ENCODE assay signal across 2 cellular contexts in the genomic region with DNA sequence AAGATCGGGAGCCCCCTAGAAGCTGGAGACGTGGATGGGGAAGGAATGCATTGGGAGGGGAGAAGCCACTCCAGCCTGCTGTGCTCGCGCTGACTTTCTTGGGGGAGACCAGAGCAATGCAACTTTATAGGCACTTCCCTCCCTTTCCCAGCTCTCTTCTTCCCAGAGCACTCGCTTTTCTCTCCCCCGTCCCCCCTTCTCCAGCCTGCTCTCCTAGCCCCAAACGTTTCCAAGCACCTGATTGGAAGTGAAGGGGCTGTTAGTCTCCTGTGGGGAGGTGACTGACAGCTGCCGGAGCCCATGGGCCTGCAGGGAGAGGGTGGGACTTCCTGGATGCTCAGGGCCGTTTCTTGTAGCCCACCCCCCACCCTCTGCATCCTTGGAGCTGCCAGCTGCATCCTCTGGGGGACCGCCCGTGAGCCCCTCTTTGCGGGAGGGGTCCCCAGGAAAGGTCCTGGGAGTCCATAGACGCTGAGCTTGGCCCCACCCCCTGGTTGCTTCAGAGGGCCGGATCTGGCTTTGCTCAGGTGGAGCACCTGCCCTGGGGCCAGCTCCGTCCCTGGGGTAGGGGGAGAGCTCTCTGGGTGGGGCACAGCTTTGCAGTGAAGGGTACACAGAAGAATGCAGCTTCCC.
TF ChIP-seq lines count a peak whose summit lies in the region.

No MANE protein-coding gene starts in this region.

TF ChIP-seq in HEK293, 187 proteins besides CTCF, POLR2A, EP300 and RAD21 (continues in another document):
- no peak for TF ChIP-seq ZNF140 (tag by site-specific recombination; IDR thresholded peaks at IDR 0.05)
- no peak for TF ChIP-seq KLF16 (tag by site-specific recombination; IDR thresholded peaks at IDR 0.05)
- TF ChIP-seq, protein P1, sequence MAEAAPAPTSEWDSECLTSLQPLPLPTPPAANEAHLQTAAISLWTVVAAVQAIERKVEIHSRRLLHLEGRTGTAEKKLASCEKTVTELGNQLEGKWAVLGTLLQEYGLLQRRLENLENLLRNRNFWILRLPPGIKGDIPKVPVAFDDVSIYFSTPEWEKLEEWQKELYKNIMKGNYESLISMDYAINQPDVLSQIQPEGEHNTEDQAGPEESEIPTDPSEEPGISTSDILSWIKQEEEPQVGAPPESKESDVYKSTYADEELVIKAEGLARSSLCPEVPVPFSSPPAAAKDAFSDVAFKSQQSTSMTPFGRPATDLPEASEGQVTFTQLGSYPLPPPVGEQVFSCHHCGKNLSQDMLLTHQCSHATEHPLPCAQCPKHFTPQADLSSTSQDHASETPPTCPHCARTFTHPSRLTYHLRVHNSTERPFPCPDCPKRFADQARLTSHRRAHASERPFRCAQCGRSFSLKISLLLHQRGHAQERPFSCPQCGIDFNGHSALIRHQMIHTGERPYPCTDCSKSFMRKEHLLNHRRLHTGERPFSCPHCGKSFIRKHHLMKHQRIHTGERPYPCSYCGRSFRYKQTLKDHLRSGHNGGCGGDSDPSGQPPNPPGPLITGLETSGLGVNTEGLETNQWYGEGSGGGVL (tag by site-specific recombination; IDR thresholded peaks at IDR 0.05): peak; percentile 87
- no peak for TF ChIP-seq ZNF239 (tag by site-specific recombination; IDR thresholded peaks at IDR 0.05)
- no peak for TF ChIP-seq GLIS1 (tag by site-specific recombination; IDR thresholded peaks at IDR 0.05)
- TF ChIP-seq ZNF623 (tag by site-specific recombination; IDR thresholded peaks at IDR 0.05): no peak
- no peak for TF ChIP-seq ZNF624 (tag by site-specific recombination; IDR thresholded peaks at IDR 0.05)
- TF ChIP-seq ZNF248 (tag by site-specific recombination; IDR thresholded peaks at IDR 0.05): no peak
- peak; percentile 85 for TF ChIP-seq ZBTB17 (tag by site-specific recombination; IDR thresholded peaks at IDR 0.05)
- TF ChIP-seq ZNF335 (tag by site-specific recombination; conservative IDR thresholded peaks at IDR 0.05): no peak
- TF ChIP-seq, protein P2, sequence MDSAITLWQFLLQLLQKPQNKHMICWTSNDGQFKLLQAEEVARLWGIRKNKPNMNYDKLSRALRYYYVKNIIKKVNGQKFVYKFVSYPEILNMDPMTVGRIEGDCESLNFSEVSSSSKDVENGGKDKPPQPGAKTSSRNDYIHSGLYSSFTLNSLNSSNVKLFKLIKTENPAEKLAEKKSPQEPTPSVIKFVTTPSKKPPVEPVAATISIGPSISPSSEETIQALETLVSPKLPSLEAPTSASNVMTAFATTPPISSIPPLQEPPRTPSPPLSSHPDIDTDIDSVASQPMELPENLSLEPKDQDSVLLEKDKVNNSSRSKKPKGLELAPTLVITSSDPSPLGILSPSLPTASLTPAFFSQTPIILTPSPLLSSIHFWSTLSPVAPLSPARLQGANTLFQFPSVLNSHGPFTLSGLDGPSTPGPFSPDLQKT (IDR thresholded peaks at IDR 0.05; ENCODE audit: borderline replicate concordance, low read depth, low read length): no peak
- TF ChIP-seq ZNF155 (tag by site-specific recombination; IDR thresholded peaks at IDR 0.05): no peak
- no peak for TF ChIP-seq ZFP3 (tag by site-specific recombination; IDR thresholded peaks at IDR 0.05; ENCODE audit: low read depth)
- no peak for TF ChIP-seq ZNF391 (tag by site-specific recombination; IDR thresholded peaks at IDR 0.05; ENCODE audit: borderline replicate concordance, low read depth)
- TF ChIP-seq, protein P3, sequence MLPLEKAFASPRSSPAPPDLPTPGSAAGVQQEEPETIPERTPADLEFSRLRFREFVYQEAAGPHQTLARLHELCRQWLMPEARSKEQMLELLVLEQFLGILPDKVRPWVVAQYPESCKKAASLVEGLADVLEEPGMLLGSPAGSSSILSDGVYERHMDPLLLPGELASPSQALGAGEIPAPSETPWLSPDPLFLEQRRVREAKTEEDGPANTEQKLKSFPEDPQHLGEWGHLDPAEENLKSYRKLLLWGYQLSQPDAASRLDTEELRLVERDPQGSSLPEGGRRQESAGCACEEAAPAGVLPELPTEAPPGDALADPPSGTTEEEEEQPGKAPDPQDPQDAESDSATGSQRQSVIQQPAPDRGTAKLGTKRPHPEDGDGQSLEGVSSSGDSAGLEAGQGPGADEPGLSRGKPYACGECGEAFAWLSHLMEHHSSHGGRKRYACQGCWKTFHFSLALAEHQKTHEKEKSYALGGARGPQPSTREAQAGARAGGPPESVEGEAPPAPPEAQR (tag by site-specific recombination; IDR thresholded peaks at IDR 0.05): no peak
- TF ChIP-seq ZNF302 (tag by site-specific recombination; IDR thresholded peaks at IDR 0.05; ENCODE audit: low read depth): no peak
- TF ChIP-seq, protein P4, sequence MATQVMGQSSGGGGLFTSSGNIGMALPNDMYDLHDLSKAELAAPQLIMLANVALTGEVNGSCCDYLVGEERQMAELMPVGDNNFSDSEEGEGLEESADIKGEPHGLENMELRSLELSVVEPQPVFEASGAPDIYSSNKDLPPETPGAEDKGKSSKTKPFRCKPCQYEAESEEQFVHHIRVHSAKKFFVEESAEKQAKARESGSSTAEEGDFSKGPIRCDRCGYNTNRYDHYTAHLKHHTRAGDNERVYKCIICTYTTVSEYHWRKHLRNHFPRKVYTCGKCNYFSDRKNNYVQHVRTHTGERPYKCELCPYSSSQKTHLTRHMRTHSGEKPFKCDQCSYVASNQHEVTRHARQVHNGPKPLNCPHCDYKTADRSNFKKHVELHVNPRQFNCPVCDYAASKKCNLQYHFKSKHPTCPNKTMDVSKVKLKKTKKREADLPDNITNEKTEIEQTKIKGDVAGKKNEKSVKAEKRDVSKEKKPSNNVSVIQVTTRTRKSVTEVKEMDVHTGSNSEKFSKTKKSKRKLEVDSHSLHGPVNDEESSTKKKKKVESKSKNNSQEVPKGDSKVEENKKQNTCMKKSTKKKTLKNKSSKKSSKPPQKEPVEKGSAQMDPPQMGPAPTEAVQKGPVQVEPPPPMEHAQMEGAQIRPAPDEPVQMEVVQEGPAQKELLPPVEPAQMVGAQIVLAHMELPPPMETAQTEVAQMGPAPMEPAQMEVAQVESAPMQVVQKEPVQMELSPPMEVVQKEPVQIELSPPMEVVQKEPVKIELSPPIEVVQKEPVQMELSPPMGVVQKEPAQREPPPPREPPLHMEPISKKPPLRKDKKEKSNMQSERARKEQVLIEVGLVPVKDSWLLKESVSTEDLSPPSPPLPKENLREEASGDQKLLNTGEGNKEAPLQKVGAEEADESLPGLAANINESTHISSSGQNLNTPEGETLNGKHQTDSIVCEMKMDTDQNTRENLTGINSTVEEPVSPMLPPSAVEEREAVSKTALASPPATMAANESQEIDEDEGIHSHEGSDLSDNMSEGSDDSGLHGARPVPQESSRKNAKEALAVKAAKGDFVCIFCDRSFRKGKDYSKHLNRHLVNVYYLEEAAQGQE (tag by site-specific recombination; IDR thresholded peaks at IDR 0.05): no peak
- no peak for TF ChIP-seq ZNF2 (tag by site-specific recombination; IDR thresholded peaks at IDR 0.05)
- 0 out of 2 replicates have a peak, but pooled peaks have one; percentile 7 for TF ChIP-seq ZBTB7A (tag by site-specific recombination; IDR thresholded peaks at IDR 0.05; ENCODE audit: low read depth)
- no peak for TF ChIP-seq ZNF548 (tag by site-specific recombination; IDR thresholded peaks at IDR 0.05)
- TF ChIP-seq SCRT1 (tag by site-specific recombination; IDR thresholded peaks at IDR 0.05; ENCODE audit: borderline replicate concordance): no peak
- no peak for TF ChIP-seq ZNF174 (tag by site-specific recombination; IDR thresholded peaks at IDR 0.05)
- no peak for TF ChIP-seq OVOL3 (tag by site-specific recombination; IDR thresholded peaks at IDR 0.05)
- no peak for TF ChIP-seq YY2 (tag by site-specific recombination; IDR thresholded peaks at IDR 0.05)
- TF ChIP-seq ZNF585B (tag by site-specific recombination; IDR thresholded peaks at IDR 0.05): no peak

TF ChIP-seq in H1, 55 proteins besides CTCF, POLR2A, EP300 and RAD21:
- peak; percentile 86; the same call in 1 of the 2 replicates for TF ChIP-seq GABPA (IDR thresholded peaks at IDR 0.05; ENCODE audit: borderline replicate concordance, insufficient read depth, low read length)
- TF ChIP-seq TBP (IDR thresholded peaks at IDR 0.05; ENCODE audit: low read depth, low read length): no peak
- TF ChIP-seq BRCA1 (IDR thresholded peaks at IDR 0.05; ENCODE audit: low read depth, low read length): no peak
- peak; percentile 63 for TF ChIP-seq SP2 (IDR thresholded peaks at IDR 0.05; ENCODE audit: low read length)
- peak; percentile 86 for TF ChIP-seq CHD2 (IDR thresholded peaks at IDR 0.05; ENCODE audit: low read length)
- peak; percentile 93 for TF ChIP-seq SP1 (IDR thresholded peaks at IDR 0.05; ENCODE audit: low read depth, low read length)
- 0 out of 2 replicates have a peak, but pooled peaks have one; percentile 37 for TF ChIP-seq TAF1 (IDR thresholded peaks at IDR 0.05; ENCODE audit: low read depth, low read length)
- peak; percentile 38 for TF ChIP-seq KDM4A (IDR thresholded peaks at IDR 0.05; ENCODE audit: low read depth, low read length, severe bottlenecking)
- TF ChIP-seq CREB1 (IDR thresholded peaks at IDR 0.05): 0 out of 2 replicates have a peak, but pooled peaks have one; percentile 12
- peak in 1 of 2 experiments; percentile 56; a peak in 1 of 4 replicates for TF ChIP-seq SIN3A (conservative IDR thresholded peaks at IDR 0.05 in 1 of 2, IDR thresholded peaks at IDR 0.05 in 1 of 2; ENCODE audit: low read depth in 1 of 2, low read length in 2 of 2)
